Comparison of ENCODE assay signal across 2 cellular contexts in genomic region chr16:1474047-1474446, GRCh38.
TF ChIP-seq lines count a peak whose summit lies in the region.

No MANE protein-coding gene starts in this region.

TF ChIP-seq in SK-N-SH, 30 proteins besides CTCF, POLR2A, EP300 and RAD21:
- TF ChIP-seq USF2 (IDR thresholded peaks at IDR 0.05; ENCODE audit: borderline replicate concordance, low read depth, low read length) = no peak
- no peak for TF ChIP-seq RXRA (IDR thresholded peaks at IDR 0.05; ENCODE audit: borderline replicate concordance, low read depth)
- no peak for TF ChIP-seq REST (IDR thresholded peaks at IDR 0.05; ENCODE audit: low read depth, low read length)
- TF ChIP-seq POLR2AphosphoS5 (IDR thresholded peaks at IDR 0.05; ENCODE audit: low read depth, low read length) = no peak
- TF ChIP-seq NFIC (IDR thresholded peaks at IDR 0.05; ENCODE audit: borderline replicate concordance) = no peak

TF ChIP-seq in SK-N-SH treated with all-trans-retinoic acid at 6 μM for 48 hours, 23 proteins besides CTCF, POLR2A, EP300 and RAD21 (continued from another document):
- TF ChIP-seq TSHZ2 (CRISPR knock-in tag; IDR thresholded peaks at IDR 0.05) (no peak), ZC3H10 (CRISPR knock-in tag; IDR thresholded peaks at IDR 0.05) (no peak), OSR1 (CRISPR knock-in tag; IDR thresholded peaks at IDR 0.05) (no peak), ISL1 (CRISPR knock-in tag; IDR thresholded peaks at IDR 0.05) (no peak), RARB (CRISPR knock-in tag; IDR thresholded peaks at IDR 0.05) (no peak)
TF ChIP-seq in SK-N-SH treated with all-trans-retinoic acid at 6 μM for 48 hours: peak in this region for 0.
